In genomic region chr11:1736447-1736992, GRCh38 we compare ENCODE assay signal across 23 cellular contexts. TPM values are rescaled to one million over a fixed set of nuclear protein-coding genes. Genes with fewer than 3 reads are reported as not detected.
DNase-seq lines count a peak whose midpoint lies in the region; TF ChIP-seq lines count a peak whose summit lies in the region.
"Had no signal": no experiment of that assay in that cellular context is flagged by ENCODE, and none has a peak within 500 bp of the region (broad histone marks: within the 10 kb centered on the region; RNA-seq: fewer than 3 reads in every experiment).

No MANE protein-coding gene starts in this region.

- no peak overlapping the region for H2AFZ ChIP-seq in neuronal stem cell (ENCODE audit: low read length)
- H2AFZ ChIP-seq: GM23248 had no signal

- H3K27me3 ChIP-seq in neuronal stem cell (ENCODE audit: control insufficient read depth in 3 of 3, insufficient read depth in 3 of 3, low read depth in 1 of 3, low read length in 3 of 3) (peaks cover 0 to 30% (median 6%) of the 10 kb centered on the region in 3 experiments), H7 (ENCODE audit: control insufficient read depth, insufficient read depth, low read length) (no peaks in the 10 kb centered on the region; the same call in 1 of the 2 replicates)

- no peaks in the 10 kb centered on the region for H3K36me3 ChIP-seq in neuronal stem cell (replicated peaks in 1 of 2; ENCODE audit: control insufficient read depth in 2 of 2, insufficient read depth in 2 of 2, low read length in 2 of 2)
- H3K36me3 ChIP-seq in H7 (replicated peaks; ENCODE audit: control insufficient read depth, insufficient read depth, low read length) = no peaks in the 10 kb centered on the region
- H3K36me3 ChIP-seq: BLaER1 treated with 17β-estradiol and CSF1 and Interleukin-3, amounts not matched to agents 10 nM and 100 nM had no signal

- H3K18ac ChIP-seq in neuronal stem cell (ENCODE audit: low read length) = no peak overlapping the region

- DNase-seq in A172 (ENCODE audit: low spot score) = peak; percentile 41
- no peak for DNase-seq in CD14-positive monocyte (ENCODE audit: low spot score)
- DNase-seq in RPMI7951 (ENCODE audit: low read depth) = peak; percentile 49
- no peak for DNase-seq in chondrocyte (ENCODE audit: low spot score)
- DNase-seq in neuronal stem cell (ENCODE audit: low spot score) = no peak
- no peak for DNase-seq in H7
- DNase-seq in activated T-helper 2 cell treated with anti-CD3 and anti-CD28 coated beads, Interferon-gamma antibody, Interleukin-2, Interleukin-4, amounts not matched to agents 10 μg/mL and 5 μg/mL and 100 μg/mL, durations not matched to agents 14 hours and 24 hours and 36 hours (ENCODE audit: low spot score) = no peak
- DNase-seq: ACHN; Calu3; CD8-positive, alpha-beta memory T cell; DMS153; GM23248; HCEC 1CT; NCI-H1436 treated with DMSO at 0.1 percent for 48 hours; NCI-H1930; NCI-H226; NCI-H524; OCI-M1 had no signal

- H3K4me1 ChIP-seq in neuronal stem cell (ENCODE audit: control insufficient read depth in 2 of 2, insufficient read depth in 1 of 2, low read depth in 1 of 2, low read length in 2 of 2) = peaks cover 0 to 3% of the 10 kb centered on the region in 2 donors

- peaks cover 15 to 32% (median 24%) of the 10 kb centered on the region in 7 donors for H3K9me3 Mint-ChIP-seq in CD14-positive monocyte
- peaks cover 32% of the 10 kb centered on the region for H3K9me3 Mint-ChIP-seq in chondrocyte (ENCODE audit: low read depth)
- peaks cover 27% of the 10 kb centered on the region for H3K9me3 Mint-ChIP-seq in activated T-helper 2 cell treated with anti-CD3 and anti-CD28 coated beads, Interferon-gamma antibody, Interleukin-2, Interleukin-4, amounts not matched to agents 10 μg/mL and 5 μg/mL and 100 μg/mL, durations not matched to agents 14 hours and 24 hours and 36 hours

- H3K27me3 Mint-ChIP-seq in CD14-positive monocyte (ENCODE audit: low read depth in 3 of 3) (peaks cover 54 to 73% (median 68%) of the 10 kb centered on the region in 3 donors), chondrocyte (ENCODE audit: low read depth) (peaks cover 4% of the 10 kb centered on the region)
- H3K27me3 Mint-ChIP-seq in activated T-helper 2 cell treated with anti-CD3 and anti-CD28 coated beads, Interferon-gamma antibody, Interleukin-2, Interleukin-4, amounts not matched to agents 10 μg/mL and 5 μg/mL and 100 μg/mL, durations not matched to agents 14 hours and 24 hours and 36 hours (ENCODE audit: low read depth) = peaks cover 16% of the 10 kb centered on the region

- H3K14ac ChIP-seq in neuronal stem cell (ENCODE audit: low read length) = no peak overlapping the region

- no peak overlapping the region for H4K8ac ChIP-seq in neuronal stem cell (ENCODE audit: low read depth, low read length)

- H2BK120ac ChIP-seq in neuronal stem cell (ENCODE audit: low read depth, low read length) = no peak overlapping the region

- H2AK5ac ChIP-seq in neuronal stem cell (ENCODE audit: low read depth, low read length) = no peak overlapping the region

- H3K79me1 ChIP-seq in neuronal stem cell (ENCODE audit: low read depth, low read length) = no peaks in the 10 kb centered on the region

- WGBS in neuronal stem cell (ENCODE audit: extremely low coverage in 2 of 2, insufficient read length in 2 of 2, insufficient replicate concordance in 1 of 2), 2 donors = 100% methylated on average over 1 of the region's 3 CpGs; no CpG with 5 or more reads in 1 of the 2 donors

- H3K4ac ChIP-seq in neuronal stem cell (ENCODE audit: low read length) = no peak overlapping the region

- no peak overlapping the region for H4K91ac ChIP-seq in neuronal stem cell (ENCODE audit: low read depth, low read length, poor library complexity)

- intact Hi-C loops in CD14-positive monocyte (cut with micrococcal nuclease) = no loop called here
- intact Hi-C loops in activated T-helper 2 cell treated with anti-CD3 and anti-CD28 coated beads, Interferon-gamma antibody, Interleukin-2, Interleukin-4, amounts not matched to agents 10 μg/mL and 5 μg/mL and 100 μg/mL, durations not matched to agents 14 hours and 24 hours and 36 hours (cut with micrococcal nuclease) = no loop called here

- no peak overlapping the region for H3K23ac ChIP-seq in neuronal stem cell (ENCODE audit: low read depth, low read length, poor library complexity)

- no peak overlapping the region for H2BK12ac ChIP-seq in neuronal stem cell (ENCODE audit: low read length)

- peaks cover 0 to 9% of the 10 kb centered on the region in 2 donors for H3K9me3 ChIP-seq in neuronal stem cell (replicated peaks in 1 of 2; ENCODE audit: control insufficient read depth in 2 of 2, insufficient read depth in 1 of 2, low read depth in 1 of 2, low read length in 2 of 2)

- H3K4me2 ChIP-seq in neuronal stem cell (ENCODE audit: insufficient read depth, low read length, poor library complexity, severe bottlenecking) = no peak overlapping the region
- H3K4me2 ChIP-seq: BLaER1 treated with 17β-estradiol and CSF1 and Interleukin-3, amounts not matched to agents 10 nM and 100 nM; KMS-11 had no signal

- H3K4me3 ChIP-seq in neuronal stem cell (ENCODE audit: low read length in 2 of 2) = no peak overlapping the region
- H3K4me3 ChIP-seq in H7 (ENCODE audit: insufficient read depth, low read depth, low read length) = no peak overlapping the region
- H3K4me3 ChIP-seq: BLaER1 treated with 17β-estradiol and CSF1 and Interleukin-3, amounts not matched to agents 10 nM and 100 nM; GM23248 had no signal

- H3K4me3 Mint-ChIP-seq in CD14-positive monocyte (peak overlapping the region in 1 of 2 donors; percentile 13), chondrocyte (ENCODE audit: unreplicated experiment) (no peak overlapping the region)
- no peak overlapping the region for H3K4me3 Mint-ChIP-seq in activated T-helper 2 cell treated with anti-CD3 and anti-CD28 coated beads, Interferon-gamma antibody, Interleukin-2, Interleukin-4, amounts not matched to agents 10 μg/mL and 5 μg/mL and 100 μg/mL, durations not matched to agents 14 hours and 24 hours and 36 hours (ENCODE audit: low read depth)
- H3K4me3 Mint-ChIP-seq: CD8-positive, alpha-beta memory T cell had no signal

- H3K4me1 Mint-ChIP-seq in CD14-positive monocyte = peaks cover 7% of the 10 kb centered on the region
- peaks cover 21% of the 10 kb centered on the region for H3K4me1 Mint-ChIP-seq in chondrocyte (ENCODE audit: low read depth)
- H3K4me1 Mint-ChIP-seq in activated T-helper 2 cell treated with anti-CD3 and anti-CD28 coated beads, Interferon-gamma antibody, Interleukin-2, Interleukin-4, amounts not matched to agents 10 μg/mL and 5 μg/mL and 100 μg/mL, durations not matched to agents 14 hours and 24 hours and 36 hours (ENCODE audit: low read depth) = peaks cover 3% of the 10 kb centered on the region

- no peak overlapping the region for H3K27ac ChIP-seq in neuronal stem cell (replicated peaks; ENCODE audit: low read length)
- H3K27ac ChIP-seq: BLaER1 treated with 17β-estradiol and CSF1 and Interleukin-3, amounts not matched to agents 10 nM and 100 nM; GM23248; KMS-11 had no signal

- H3K9ac ChIP-seq in neuronal stem cell (ENCODE audit: low read depth, low read length, poor library complexity) = no peak overlapping the region
- H3K9ac ChIP-seq: BLaER1 treated with 17β-estradiol and CSF1 and Interleukin-3, amounts not matched to agents 10 nM and 100 nM; GM23248; KMS-11 had no signal

- H3K36me3 Mint-ChIP-seq in CD14-positive monocyte = peaks cover 3% of the 10 kb centered on the region in 2 donors
- H3K36me3 Mint-ChIP-seq in chondrocyte (ENCODE audit: low read depth) = no peaks in the 10 kb centered on the region
- peaks cover 3% of the 10 kb centered on the region for H3K36me3 Mint-ChIP-seq in activated T-helper 2 cell treated with anti-CD3 and anti-CD28 coated beads, Interferon-gamma antibody, Interleukin-2, Interleukin-4, amounts not matched to agents 10 μg/mL and 5 μg/mL and 100 μg/mL, durations not matched to agents 14 hours and 24 hours and 36 hours (ENCODE audit: low read depth)

- H3K27ac Mint-ChIP-seq in CD14-positive monocyte = no peak overlapping the region
- peak overlapping the region; percentile 0 for H3K27ac Mint-ChIP-seq in chondrocyte (ENCODE audit: unreplicated experiment)
- H3K27ac Mint-ChIP-seq in activated T-helper 2 cell treated with anti-CD3 and anti-CD28 coated beads, Interferon-gamma antibody, Interleukin-2, Interleukin-4, amounts not matched to agents 10 μg/mL and 5 μg/mL and 100 μg/mL, durations not matched to agents 14 hours and 24 hours and 36 hours = no peak overlapping the region
- H3K27ac Mint-ChIP-seq: CD8-positive, alpha-beta memory T cell had no signal

- peak; percentile 26 for TF ChIP-seq CTCF in CD14-positive monocyte (IDR thresholded peaks at IDR 0.05)
- TF ChIP-seq CTCF in chondrocyte (IDR thresholded peaks at IDR 0.05) = no peak

- H2BK15ac ChIP-seq in neuronal stem cell (ENCODE audit: low read length) = no peak overlapping the region

- no peak overlapping the region for H2BK5ac ChIP-seq in neuronal stem cell (ENCODE audit: low read length)

RNA-seq across cellular contexts. Expression of gene IFITM10, which starts 13.9 kb away (rescaled TPM):
- 2.9 and 3.0 TPM in 2 replicates for total RNA-seq in A172 (2014; rRNA removed; shearing (Covaris generic))
- polyA plus RNA-seq in CD14-positive monocyte = not detected
- total RNA-seq in RPMI7951 (2014; rRNA removed; shearing (Covaris generic)) = 4.3 and 6.6 TPM in 2 replicates
- 39.8 to 159 TPM (median 41.2 TPM) in 3 replicates for total RNA-seq in chondrocyte
- 0.40 TPM for polyA plus RNA-seq in neuronal stem cell (2013, experiment 1 of 2)
- 0.39 TPM for polyA plus RNA-seq in neuronal stem cell (2013, experiment 2 of 2)
- 0.42 and 0.74 TPM in 2 replicates for total RNA-seq in H7 (2014; rRNA removed; shearing (Covaris generic))
- 0.14 and 0.34 TPM in 2 replicates for total RNA-seq in activated T-helper 2 cell treated with anti-CD3 and anti-CD28 coated beads, Interferon-gamma antibody, Interleukin-2, Interleukin-4, amounts not matched to agents 10 μg/mL and 5 μg/mL and 100 μg/mL, durations not matched to agents 14 hours and 24 hours and 36 hours
- total RNA-seq: G401 had no signal

RNA-seq across cellular contexts. Expression of gene CTSD, which starts 27.2 kb away (rescaled TPM):
- total RNA-seq in A172 (2014; rRNA removed; shearing (Covaris generic)) = 875 and 888 TPM in 2 replicates
- 1,000 to 10,000 TPM in 1 of 2 donors, 100 to 1,000 TPM in 1; 855 to 1,372 TPM for polyA plus RNA-seq in CD14-positive monocyte
- total RNA-seq in RPMI7951 (2014; rRNA removed; shearing (Covaris generic)) = 383 and 388 TPM in 2 replicates
- 935 to 3,230 TPM (median 949 TPM) in 3 replicates for total RNA-seq in chondrocyte
- polyA plus RNA-seq in neuronal stem cell (2013, experiment 1 of 2) = 48.8 TPM
- 46.1 TPM for polyA plus RNA-seq in neuronal stem cell (2013, experiment 2 of 2)
- total RNA-seq in H7 (2014; rRNA removed; shearing (Covaris generic)) = 177 and 235 TPM in 2 replicates
- 73.5 and 76.3 TPM in 2 replicates for total RNA-seq in activated T-helper 2 cell treated with anti-CD3 and anti-CD28 coated beads, Interferon-gamma antibody, Interleukin-2, Interleukin-4, amounts not matched to agents 10 μg/mL and 5 μg/mL and 100 μg/mL, durations not matched to agents 14 hours and 24 hours and 36 hours

RNA-seq across cellular contexts. Expression of gene KRTAP5-6, which starts 39.5 kb away (rescaled TPM):
- total RNA-seq in A172 (2014; rRNA removed; shearing (Covaris generic)) = not detected in 2 replicates
- polyA plus RNA-seq in CD14-positive monocyte = not detected
- total RNA-seq in RPMI7951 (2014; rRNA removed; shearing (Covaris generic)) = not detected in 2 replicates
- total RNA-seq in chondrocyte = not detected in 3 replicates
- not detected for polyA plus RNA-seq in neuronal stem cell (2013, experiment 1 of 2)
- polyA plus RNA-seq in neuronal stem cell (2013, experiment 2 of 2) = not detected
- not detected in 2 replicates for total RNA-seq in H7 (2014; rRNA removed; shearing (Covaris generic))
- total RNA-seq in activated T-helper 2 cell treated with anti-CD3 and anti-CD28 coated beads, Interferon-gamma antibody, Interleukin-2, Interleukin-4, amounts not matched to agents 10 μg/mL and 5 μg/mL and 100 μg/mL, durations not matched to agents 14 hours and 24 hours and 36 hours = not detected in 2 replicates
- total RNA-seq: Calu3; CD8-positive, alpha-beta memory T cell; G401; GM23248; HT1080; Right ventricle myocardium inferior had no signal
- polyA plus RNA-seq: CD8-positive, alpha-beta memory T cell; GM23248 had no signal

Comparison
In these comparisons a context has a peak if more than half of its experiments do, and no peak if none do; other contexts are left out.
1. DNase-seq: peak in A172 (single experiment) and RPMI7951 (single experiment); none in CD14-positive monocyte (single experiment), chondrocyte (single experiment), neuronal stem cell (single experiment), H7 (single experiment) and activated T-helper 2 cell treated with anti-CD3 and anti-CD28 coated beads, Interferon-gamma antibody, Interleukin-2, Interleukin-4, amounts not matched to agents 10 μg/mL and 5 μg/mL and 100 μg/mL, durations not matched to agents 14 hours and 24 hours and 36 hours (single experiment).